ENCODE assay signal across 9 cellular contexts in genomic region chr2:142180820-142181533, GRCh38. TPM values are rescaled to one million over a fixed set of nuclear protein-coding genes. Genes with fewer than 3 reads are reported as not detected.
DNase-seq lines count a peak whose midpoint lies in the region; ATAC-seq, FAIRE-seq and TF ChIP-seq lines count a peak whose summit lies in the region.
"Had no signal": no experiment of that assay in that cellular context is flagged by ENCODE, and none has a peak within 500 bp of the region (broad histone marks: within the 10 kb centered on the region; RNA-seq: fewer than 3 reads in every experiment).

No MANE protein-coding gene starts in this region.

- intact Hi-C loops in GM12878 (cut with micrococcal nuclease; ENCODE audit: unreplicated experiment): no loop called here
- intact Hi-C loops in CD8-positive, alpha-beta T cell (cut with DNase I, micrococcal nuclease): no loop called here

- WGBS in GM12878 (ENCODE audit: insufficient coverage, insufficient replicate concordance, low lambda C conversion rate, missing lambda C conversion rate): 57% methylated on average over 22 of the region's 22 CpGs

- no peaks in the 10 kb centered on the region for H3K4me1 ChIP-seq in GM12878 (ENCODE audit: control insufficient read depth, insufficient read depth, low read length)
- H3K4me1 ChIP-seq in CD8-positive, alpha-beta T cell (ENCODE audit: insufficient read depth, low read length): no peaks in the 10 kb centered on the region

- H3K36me3 ChIP-seq in GM12878 (ENCODE audit: control insufficient read depth in 2 of 2, insufficient read depth in 2 of 2, low read length in 1 of 2): no peaks in the 10 kb centered on the region
- no peaks in the 10 kb centered on the region for H3K36me3 ChIP-seq in CD8-positive, alpha-beta T cell (ENCODE audit: insufficient read depth, low read length)

- DNase-seq in Daoy (ENCODE audit: low read depth) (peak; percentile 32), HTR-8/SVneo (ENCODE audit: insufficient read length, low spot score) (peak; percentile 3), GM12878 (ENCODE audit: low read depth, low spot score) (no peak), midbrain (lab: John Stamatoyannopoulos, UW) (peak; percentile 3), NCI-H1694 (lab: John Stamatoyannopoulos, UW) (no peak), NCI-H187 treated with DMSO at 0.1 percent for 48 hours (lab: John Stamatoyannopoulos, UW) (no peak)
- DNase-seq in stimulated activated CD8-positive, alpha-beta memory T cell treated with anti-CD3 and anti-CD28 coated beads, Interleukin-4, amount 100 ng/mL, for 48 hours: no peak
- no peak for DNase-seq in CD8-positive, alpha-beta T cell

- no peaks in the 10 kb centered on the region for H3K27me3 ChIP-seq in GM12878 (replicated peaks in 1 of 2; ENCODE audit: control insufficient read depth in 2 of 2, insufficient read depth in 2 of 2, low read length in 1 of 2)
- no peaks in the 10 kb centered on the region for H3K27me3 ChIP-seq in CD8-positive, alpha-beta T cell (ENCODE audit: insufficient read depth, low read length)

- H3K4me3 Mint-ChIP-seq in CD8-positive, alpha-beta T cell: no peak overlapping the region

- peak; percentile 29 to 48 (median 44); a peak in 4 of 6 replicates for TF ChIP-seq CTCF in GM12878 (IDR thresholded peaks at IDR 0.05 in 2 of 3, conservative IDR thresholded peaks at IDR 0.05 in 1 of 3; ENCODE audit: control insufficient read depth in 2 of 3, extremely low read depth in 1 of 3, insufficient read depth in 1 of 3, low read depth in 3 of 3, low read length in 3 of 3)
- TF ChIP-seq CTCF in CD8-positive, alpha-beta T cell (IDR thresholded peaks at IDR 0.05): no peak

- no peak overlapping the region for H3K4me2 ChIP-seq in GM12878 (ENCODE audit: control insufficient read depth, insufficient read depth)

- H3K27ac Mint-ChIP-seq in CD8-positive, alpha-beta T cell: no peak overlapping the region

- SMC1A ChIA-PET in GM12878 (lab: Charles Lee; ENCODE audit: uncharacterized antibody, unreplicated experiment): no interaction called here

- H3K9me3 Mint-ChIP-seq in CD8-positive, alpha-beta T cell: peaks cover 7% of the 10 kb centered on the region

- no peaks in the 10 kb centered on the region for H3K36me3 Mint-ChIP-seq in CD8-positive, alpha-beta T cell

- RAD21 ChIA-PET in GM12878 (lab: Charles Lee; ENCODE audit: unreplicated experiment): no interaction called here

- no peaks in the 10 kb centered on the region for H3K27me3 Mint-ChIP-seq in CD8-positive, alpha-beta T cell (ENCODE audit: low read depth)

- no peak overlapping the region for H3K9ac ChIP-seq in GM12878 (ENCODE audit: control insufficient read depth, insufficient read depth, low read length)

- TF ChIP-seq POLR2A in GM12878 (IDR thresholded peaks at IDR 0.05; ENCODE audit: low read depth, low read length): no peak

- no peaks in the 10 kb centered on the region for H4K20me1 ChIP-seq in GM12878 (ENCODE audit: control insufficient read depth, insufficient read depth)

- BruUV-seq in GM12878 (replicated peaks; lab: Mats Ljungman, UMichigan): no TSS peak

- H3K9me3 ChIP-seq in GM12878 (replicated peaks; ENCODE audit: control insufficient read depth, insufficient read depth, low read length): no peaks in the 10 kb centered on the region
- no peaks in the 10 kb centered on the region for H3K9me3 ChIP-seq in CD8-positive, alpha-beta T cell (ENCODE audit: low read length)

- no peaks in the 10 kb centered on the region for H3K79me2 ChIP-seq in GM12878 (ENCODE audit: control insufficient read depth, insufficient read depth, low read length)

- CTCF ChIA-PET in GM12878 (lab: Yijun Ruan, JAX): interaction anchor here (1.2 kb wide), 1 partner anchor 11 kb away, joined by 4 read pairs; no protein-coding TSS in a partner anchor
- CTCF ChIA-PET in CD8-positive, alpha-beta T cell (lab: Charles Lee): no interaction called here

- no peak overlapping the region for H3K27ac ChIP-seq in GM12878 (ENCODE audit: control insufficient read depth, insufficient read depth)
- H3K27ac ChIP-seq in CD8-positive, alpha-beta T cell (ENCODE audit: low read depth, low read length): no peak overlapping the region

- H2AFZ ChIP-seq in GM12878 (ENCODE audit: control insufficient read depth, low read depth, low read length): no peak overlapping the region

- H3K4me1 Mint-ChIP-seq in CD8-positive, alpha-beta T cell (ENCODE audit: low read depth): no peaks in the 10 kb centered on the region

- no peak for TF ChIP-seq EP300 in GM12878 (IDR thresholded peaks at IDR 0.05; ENCODE audit: borderline replicate concordance in 1 of 2, control insufficient read depth in 1 of 2, low read depth in 2 of 2, low read length in 2 of 2)

- POLR2A ChIA-PET in GM12878 (lab: Charles Lee): no interaction called here
- POLR2A ChIA-PET in CD8-positive, alpha-beta T cell (lab: Charles Lee): no interaction called here

- no peak overlapping the region for H3K4me3 ChIP-seq in GM12878
- H3K4me3 ChIP-seq in CD8-positive, alpha-beta T cell (ENCODE audit: low read depth, low read length): no peak overlapping the region

- in situ Hi-C loops in GM12878 (cut with MboI): no loop called here

- no peak for TF ChIP-seq RAD21 in GM12878 (IDR thresholded peaks at IDR 0.05; ENCODE audit: insufficient read depth, low read depth, low read length)

- FAIRE-seq in HTR-8/SVneo (lab: Jason Lieb, UNC) (no peak), GM12878 (lab: Jason Lieb, UNC) (no peak)
- FAIRE-seq: colon had no signal

- ATAC-seq in GM12878: peak; percentile 66
- no peak for ATAC-seq in CD8-positive, alpha-beta T cell

TF ChIP-seq in GM12878, 131 proteins besides CTCF, POLR2A, EP300 and RAD21:
- TF ChIP-seq EZH2 (IDR thresholded peaks at IDR 0.05; ENCODE audit: borderline replicate concordance, control insufficient read depth, low read depth, low read length) (no peak), HCFC1 (IDR thresholded peaks at IDR 0.05; ENCODE audit: low read length) (no peak), E2F4 (IDR thresholded peaks at IDR 0.05; ENCODE audit: low read depth, low read length) (no peak), MEF2A (IDR thresholded peaks at IDR 0.05; ENCODE audit: insufficient read depth, low read depth, low read length) (no peak), BCL3 (IDR thresholded peaks at IDR 0.05; ENCODE audit: borderline replicate concordance, insufficient read depth, low read depth, low read length, poor library complexity, severe bottlenecking) (no peak), IRF3 (IDR thresholded peaks at IDR 0.05) (no peak), GATAD2B (conservative IDR thresholded peaks at IDR 0.05; ENCODE audit: low read depth) (no peak), ZBED1 (IDR thresholded peaks at IDR 0.05; ENCODE audit: borderline replicate concordance) (no peak), ZNF24 (IDR thresholded peaks at IDR 0.05) (no peak)

RNA-seq across cellular contexts. Expression of gene LRP1B, which starts 50.2 kb away (rescaled TPM):
- total RNA-seq in Daoy (2014; rRNA removed; shearing (Covaris generic)): not detected in 2 replicates
- 0.02 TPM in 1 of 2 replicates, not detected in the other for total RNA-seq in GM12878 (2013; cell fraction: nucleolus; rRNA removed)
- under 0.01 and 0.06 TPM in 2 replicates for total RNA-seq in GM12878 (2014; rRNA removed)
- total RNA-seq in GM12878 (2014; rRNA removed; fragmentation: Illumina TruSeq; extraction: Trizol): under 0.01 TPM in 1 of 2 replicates, not detected in the other
- total RNA-seq in GM12878 (2021): 0.03 TPM in 1 of 2 replicates, not detected in the other
- not detected for polyA plus RNA-seq in GM12878 (2011; ENCODE audit: low read depth)
- 0.04 and 0.09 TPM in 2 replicates for polyA plus RNA-seq in GM12878 (2011; rRNA removed)
- 0.02 and 0.06 TPM in 2 replicates for polyA plus RNA-seq in GM12878 (2011; cell fraction: cytosol; rRNA removed)
- polyA plus RNA-seq in GM12878 (2011; cell fraction: nucleus; rRNA removed): 0.06 and 0.18 TPM in 2 replicates
- polyA plus RNA-seq in GM12878 (2012): 0.01 TPM in 1 of 2 replicates, not detected in the other
- polyA plus RNA-seq in GM12878 (2014; fragmentation: Illumina TruSeq; extraction: Trizol): not detected in 2 replicates
- not detected for polyA plus RNA-seq in GM12878 (2014; fragmentation: Nextera tagmentation; extraction: Ambion mirVana)
- 0.01 TPM in 1 of 2 replicates, not detected in the other for polyA plus RNA-seq in GM12878 (2014; rRNA removed)
- polyA plus RNA-seq in GM12878 (2016; fragmentation: Nextera tagmentation; extraction: Ambion mirVana): under 1 TPM in 1 of 2 experiments, not detected in 1; 0.01 TPM
- 0.15 and 0.62 TPM in 2 replicates for polyA minus RNA-seq in GM12878 (2011; rRNA and poly(A)+ RNA removed)
- not detected in 2 replicates for polyA minus RNA-seq in GM12878 (2011; cell fraction: cytosol; rRNA and poly(A)+ RNA removed)
- 0.36 and 0.38 TPM in 2 replicates for polyA minus RNA-seq in GM12878 (2011; cell fraction: nucleus; rRNA and poly(A)+ RNA removed)
- not detected for total RNA-seq in CD8-positive, alpha-beta T cell

Comparison
In these comparisons a context has a peak if more than half of its experiments do, and no peak if none do; other contexts are left out.
1. DNase-seq: peak in Daoy (single experiment), HTR-8/SVneo (single experiment) and midbrain (single experiment); none in GM12878 (single experiment), stimulated activated CD8-positive, alpha-beta memory T cell treated with anti-CD3 and anti-CD28 coated beads, Interleukin-4, amount 100 ng/mL, for 48 hours (single experiment), NCI-H1694 (single experiment), NCI-H187 treated with DMSO at 0.1 percent for 48 hours (single experiment) and CD8-positive, alpha-beta T cell (0 of 7).